In genomic region chr2:130735200-130735599, GRCh38 we compare ENCODE assay signal across 40 cellular contexts. TPM values are rescaled to one million over a fixed set of nuclear protein-coding genes. Genes with fewer than 3 reads are reported as not detected.
"Had no signal": no experiment of that assay in that cellular context is flagged by ENCODE, and none has a peak within 500 bp of the region (broad histone marks: within the 10 kb centered on the region; RNA-seq: fewer than 3 reads in every experiment).

No MANE protein-coding gene starts in this region.

- H3K36me3 ChIP-seq: MG63 had no signal

- H3K27me3 ChIP-seq: MG63 had no signal

- H3K4me3 ChIP-seq: MG63 had no signal

- H3K9me3 ChIP-seq: MG63 had no signal

- DNase-seq: Kasumi-1, MG63, MM.1S, MV-4-11, NCI-H1048, NCI-H1092, NCI-H1092 treated with DMSO at 0.1 percent for 48 hours, NCI-H1105, NCI-H1105 treated with DMSO at 0.1 percent for 48 hours, NCI-H1417, NCI-H1417 treated with DMSO at 0.1 percent for 48 hours, NCI-H1436, NCI-H1436 treated with DMSO at 0.1 percent for 48 hours, NCI-H146, NCI-H1694, NCI-H1694 treated with DMSO at 0.1 percent for 48 hours, NCI-H187, NCI-H187 treated with DMSO at 0.1 percent for 48 hours, NCI-H1930, NCI-H2029, NCI-H2029 treated with DMSO at 0.1 percent for 48 hours, NCI-H2081, NCI-H2081 treated with DMSO at 0.1 percent for 48 hours, NCI-H2107, NCI-H2171, NCI-H2171 treated with DMSO at 0.1 percent for 48 hours, NCI-H2227 treated with DMSO at 0.1 percent for 48 hours, NCI-H226, NCI-H345, NCI-H446, NCI-H446 treated with DMSO at 0.1 percent for 48 hours, NCI-H510A, NCI-H510A treated with DMSO at 0.1 percent for 48 hours, NCI-H524, NCI-H524 treated with DMSO at 0.1 percent for 48 hours, NCI-H526 had no signal

RNA-seq across cellular contexts. Expression of gene GPR148, which starts 6.3 kb away (rescaled TPM):
- total RNA-seq: LHCN-M2, M059J, MCF 10A, NCI-H460 had no signal

RNA-seq across cellular contexts. Expression of gene AMER3, which starts 20.1 kb away (rescaled TPM):
- total RNA-seq: LHCN-M2, M059J, MCF 10A, NCI-H460 had no signal
